8 cellular contexts compared by ENCODE assay signal in genomic region chr3:197664423-197665141, GRCh38.
DNase-seq lines count a peak whose midpoint lies in the region; ATAC-seq and TF ChIP-seq lines count a peak whose summit lies in the region.
"Not testable (repeated sequence)": the region's sequence is repeated elsewhere in the genome, so short reads cannot be mapped to it uniquely, and the experiment has no call there.

No MANE protein-coding gene starts in this region.

- not testable (repeated sequence) for DNase-seq in AG04449 (ENCODE audit: low read depth, low spot score); left lung
- DNase-seq in activated CD4-positive, alpha-beta memory T cell treated with anti-CD3 and anti-CD28 coated beads, Interleukin-2, amount 10 ng/mL, durations not matched to agents 7 days and 5 days: peak; percentile 25
- DNase-seq in central memory CD4-positive, alpha-beta T cell: peak; percentile 53
- DNase-seq in stimulated activated CD4-positive, alpha-beta T cell treated with anti-CD3 and anti-CD28 coated beads, Interleukin-12 subunit alpha, Interleukin-12 subunit beta, amount 100 ng/mL, for 4 hours: peak; percentile 17

- H3K9ac ChIP-seq in HUES48 (ENCODE audit: low read depth, low read length): not testable (repeated sequence)

- ATAC-seq in GM19025 (IDR thresholded peaks at IDR 0.05; ENCODE audit: low read depth, unreplicated experiment) (peak; percentile 18), HG02678 (IDR thresholded peaks at IDR 0.05; ENCODE audit: unreplicated experiment) (peak; percentile 57), left lung (peak; percentile 43)

- intact Hi-C loops in left lung (cut with DNase I): not testable (repeated sequence)

- H3K27ac ChIP-seq in HUES48 (ENCODE audit: low read depth, low read length); left lung: not testable (repeated sequence)

- H3K4me3 ChIP-seq in AG04449 (ENCODE audit: low read depth, low read length) (peak overlapping the region; percentile 47), HUES48 (ENCODE audit: low read depth, low read length) (peak overlapping the region; percentile 46; the same call in 1 of the 2 replicates), left lung (peak overlapping the region in 1 of 2 donors; percentile 19)

- not testable (repeated sequence) for H3K27me3 ChIP-seq in HUES48 (ENCODE audit: control insufficient read depth, insufficient read depth, low read length); left lung

- not testable (repeated sequence) for TF ChIP-seq CTCF in AG04449 (IDR thresholded peaks at IDR 0.05; ENCODE audit: insufficient read depth, low read length, missing control alignments); left lung (IDR thresholded peaks at IDR 0.05)

- H3K4me1 Mint-ChIP-seq in activated CD4-positive, alpha-beta memory T cell treated with anti-CD3 and anti-CD28 coated beads, Interleukin-2, amount 10 ng/mL, durations not matched to agents 7 days and 5 days: not testable (repeated sequence)

- CTCF ChIA-PET in AG04449 (lab: Yijun Ruan, JAX); activated CD4-positive, alpha-beta memory T cell treated with anti-CD3 and anti-CD28 coated beads, Interleukin-2, amount 10 ng/mL, durations not matched to agents 7 days and 5 days (lab: Charles Lee): not testable (repeated sequence)

- not testable (repeated sequence) for H3K27ac Mint-ChIP-seq in activated CD4-positive, alpha-beta memory T cell treated with anti-CD3 and anti-CD28 coated beads, Interleukin-2, amount 10 ng/mL, durations not matched to agents 7 days and 5 days

- POLR2A ChIA-PET in AG04449 (lab: Yijun Ruan, JAX); activated CD4-positive, alpha-beta memory T cell treated with anti-CD3 and anti-CD28 coated beads, Interleukin-2, amount 10 ng/mL, durations not matched to agents 7 days and 5 days (lab: Charles Lee): not testable (repeated sequence)

- not testable (repeated sequence) for H3K9me3 ChIP-seq in HUES48 (ENCODE audit: control insufficient read depth, insufficient read depth, low read length); left lung

- H3K36me3 ChIP-seq in HUES48 (ENCODE audit: control insufficient read depth, insufficient read depth, low read length); left lung: not testable (repeated sequence)

- not testable (repeated sequence) for H3K27me3 Mint-ChIP-seq in activated CD4-positive, alpha-beta memory T cell treated with anti-CD3 and anti-CD28 coated beads, Interleukin-2, amount 10 ng/mL, durations not matched to agents 7 days and 5 days

- not testable (repeated sequence) for H3K36me3 Mint-ChIP-seq in activated CD4-positive, alpha-beta memory T cell treated with anti-CD3 and anti-CD28 coated beads, Interleukin-2, amount 10 ng/mL, durations not matched to agents 7 days and 5 days (ENCODE audit: low read depth)

- peak overlapping the region; percentile 2 for H3K4me3 Mint-ChIP-seq in activated CD4-positive, alpha-beta memory T cell treated with anti-CD3 and anti-CD28 coated beads, Interleukin-2, amount 10 ng/mL, durations not matched to agents 7 days and 5 days

- H3K4me1 ChIP-seq in HUES48 (ENCODE audit: control insufficient read depth, insufficient read depth, low read length); left lung: not testable (repeated sequence)

- H3K9me3 Mint-ChIP-seq in activated CD4-positive, alpha-beta memory T cell treated with anti-CD3 and anti-CD28 coated beads, Interleukin-2, amount 10 ng/mL, durations not matched to agents 7 days and 5 days: not testable (repeated sequence)
